9 cellular contexts compared by ENCODE assay signal in the genomic region with DNA sequence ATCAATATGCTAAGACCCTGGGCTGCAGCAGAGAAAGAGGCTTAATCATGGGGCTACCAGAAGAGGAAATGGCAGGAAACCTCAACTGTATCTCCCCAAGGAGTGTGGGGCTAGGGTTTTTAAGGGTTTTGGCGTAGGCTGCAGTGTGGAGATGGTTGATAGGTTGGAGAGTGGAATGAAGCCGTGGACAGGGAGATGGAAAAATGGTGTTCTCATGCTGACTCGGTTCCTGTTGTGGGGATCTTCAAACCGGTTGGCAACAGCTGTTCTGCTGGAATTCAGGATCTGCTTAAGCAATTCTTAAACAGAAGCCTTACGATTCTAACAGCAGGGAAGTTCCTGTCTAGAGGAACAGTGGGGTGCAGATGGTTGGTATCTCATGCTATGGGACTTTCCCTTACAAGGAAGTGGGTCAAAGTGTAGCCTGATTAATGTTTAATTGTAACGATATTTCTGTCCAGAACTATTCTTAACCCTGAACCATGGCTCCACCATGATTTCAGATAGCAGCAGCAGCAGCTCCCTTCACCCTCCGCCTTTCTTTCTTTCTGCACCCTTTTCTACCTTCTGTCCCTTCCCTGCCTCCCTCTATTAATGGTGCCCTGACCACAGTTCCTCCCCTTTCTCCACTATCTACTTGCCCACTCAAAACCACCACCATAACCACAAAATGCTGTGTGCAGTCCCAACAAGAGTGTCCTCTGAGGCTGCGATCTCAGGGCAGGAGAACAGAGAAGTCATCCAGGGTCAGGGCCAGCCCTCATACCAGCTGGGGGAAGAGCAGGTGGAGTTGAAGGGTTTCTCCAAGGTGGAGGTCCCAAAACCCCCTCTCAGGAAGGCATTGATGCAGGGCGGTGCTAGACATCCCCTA. TPM values are rescaled to one million over a fixed set of nuclear protein-coding genes. Genes with fewer than 3 reads are reported as not detected.
DNase-seq lines count a peak whose midpoint lies in the region; ATAC-seq, FAIRE-seq and TF ChIP-seq lines count a peak whose summit lies in the region.
"Had no signal": no experiment of that assay in that cellular context is flagged by ENCODE, and none has a peak within 500 bp of the region (broad histone marks: within the 10 kb centered on the region; RNA-seq: fewer than 3 reads in every experiment).

No MANE protein-coding gene starts in this region.

- H3K27me3 Mint-ChIP-seq in activated CD4-positive, alpha-beta memory T cell treated with anti-CD3 and anti-CD28 coated beads for 36 hours = no peaks in the 10 kb centered on the region
- peaks cover 0 to 7% (median 0%) of the 10 kb centered on the region in 5 donors for H3K27me3 Mint-ChIP-seq in naive thymus-derived CD4-positive, alpha-beta T cell

- H3K4me1 Mint-ChIP-seq in activated CD4-positive, alpha-beta memory T cell treated with anti-CD3 and anti-CD28 coated beads for 36 hours (ENCODE audit: low read depth) = peaks cover 57% of the 10 kb centered on the region
- peaks cover 49 to 66% (median 62%) of the 10 kb centered on the region in 7 donors for H3K4me1 Mint-ChIP-seq in naive thymus-derived CD4-positive, alpha-beta T cell

- H3K36me3 ChIP-seq in naive thymus-derived CD4-positive, alpha-beta T cell (ENCODE audit: control insufficient read depth in 2 of 3, insufficient read depth in 3 of 3, low read length in 3 of 3) = no peaks in the 10 kb centered on the region
- no peaks in the 10 kb centered on the region for H3K36me3 ChIP-seq in MG63

- POLR2A ChIA-PET in activated CD4-positive, alpha-beta memory T cell treated with anti-CD3 and anti-CD28 coated beads for 36 hours (lab: Charles Lee) = no interaction called here
- POLR2A ChIA-PET in naive thymus-derived CD4-positive, alpha-beta T cell (lab: Charles Lee) = interaction anchor here (0.6 to 1.4 kb wide), 2 partner anchors 9 to 64 kb away, joined by 3 read pairs; no protein-coding TSS in a partner anchor

- CTCF ChIA-PET in activated CD4-positive, alpha-beta memory T cell treated with anti-CD3 and anti-CD28 coated beads for 36 hours (lab: Charles Lee) = interaction anchor here (1.1 to 2.0 kb wide), 2 partner anchors 15 to 84 kb away, joined by 4 to 5 read pairs; no protein-coding TSS in a partner anchor
- CTCF ChIA-PET in naive thymus-derived CD4-positive, alpha-beta T cell (lab: Charles Lee) = no interaction called here

- H3K9me3 ChIP-seq in naive thymus-derived CD4-positive, alpha-beta T cell (ENCODE audit: control insufficient read depth in 2 of 3, low read length in 3 of 3) = no peaks in the 10 kb centered on the region
- H3K9me3 ChIP-seq in MG63 = no peaks in the 10 kb centered on the region

- H3K27me3 ChIP-seq in naive thymus-derived CD4-positive, alpha-beta T cell (ENCODE audit: control insufficient read depth in 2 of 2, insufficient read depth in 2 of 2, low read length in 2 of 2) = no peaks in the 10 kb centered on the region
- H3K27me3 ChIP-seq in MG63 = no peaks in the 10 kb centered on the region; the same call in 1 of the 2 replicates

- peaks cover 18 to 52% of the 10 kb centered on the region in 2 donors for H3K4me1 ChIP-seq in naive thymus-derived CD4-positive, alpha-beta T cell (ENCODE audit: control insufficient read depth in 2 of 2, insufficient read depth in 2 of 2, low read length in 2 of 2)

- H3K27ac ChIP-seq in naive thymus-derived CD4-positive, alpha-beta T cell (ENCODE audit: low read depth, low read length) = no peak overlapping the region

- H3K4me3 ChIP-seq in naive thymus-derived CD4-positive, alpha-beta T cell (ENCODE audit: low read length) = no peak overlapping the region
- H3K4me3 ChIP-seq in MG63 = no peak overlapping the region

- H3K27ac Mint-ChIP-seq in activated CD4-positive, alpha-beta memory T cell treated with anti-CD3 and anti-CD28 coated beads for 36 hours = no peak overlapping the region
- peak overlapping the region; percentile 57 to 95 (median 88) for H3K27ac Mint-ChIP-seq in naive thymus-derived CD4-positive, alpha-beta T cell

- DNase-seq in GM12891 (ENCODE audit: insufficient read length, low spot score) (no peak), MG63 (no peak), RKO (ENCODE audit: low spot score) (no peak), cortex of kidney (lab: John Stamatoyannopoulos, UW) (no peak)
- peak; percentile 11 for DNase-seq in activated CD4-positive, alpha-beta memory T cell treated with anti-CD3 and anti-CD28 coated beads for 36 hours
- no peak for DNase-seq in naive thymus-derived CD4-positive, alpha-beta T cell

- TF ChIP-seq POLR2A in GM12891 (IDR thresholded peaks at IDR 0.05; ENCODE audit: low read depth, low read length) = peak; percentile 39; the same call in 1 of the 2 replicates

- intact Hi-C loops in activated CD4-positive, alpha-beta memory T cell treated with anti-CD3 and anti-CD28 coated beads for 36 hours (cut with micrococcal nuclease) = loop anchor here (2.0 to 10.0 kb wide), 3 partner anchors 32 to 330 kb away; a partner anchor contains a TSS
- intact Hi-C loops in naive thymus-derived CD4-positive, alpha-beta T cell (cut with micrococcal nuclease) = loop anchor here in 1 of 2 donors (5.0 kb wide), 1 partner anchor 72 kb away; no protein-coding TSS in a partner anchor

- no peaks in the 10 kb centered on the region for H3K36me3 Mint-ChIP-seq in activated CD4-positive, alpha-beta memory T cell treated with anti-CD3 and anti-CD28 coated beads for 36 hours
- peaks cover 0 to 7% (median 0%) of the 10 kb centered on the region in 5 donors for H3K36me3 Mint-ChIP-seq in naive thymus-derived CD4-positive, alpha-beta T cell

- no peaks in the 10 kb centered on the region for H3K9me3 Mint-ChIP-seq in activated CD4-positive, alpha-beta memory T cell treated with anti-CD3 and anti-CD28 coated beads for 36 hours
- H3K9me3 Mint-ChIP-seq in naive thymus-derived CD4-positive, alpha-beta T cell = peaks cover 0 to 4% (median 0%) of the 10 kb centered on the region in 11 donors

- peak; percentile 87 for FAIRE-seq in GM12891 (lab: Jason Lieb, UNC)

- ATAC-seq in HG02981 (IDR thresholded peaks at IDR 0.05; ENCODE audit: unreplicated experiment) = peak; percentile 27
- ATAC-seq in naive thymus-derived CD4-positive, alpha-beta T cell = no peak
- ATAC-seq in HG03280 (IDR thresholded peaks at IDR 0.05; ENCODE audit: unreplicated experiment) = no peak

- no peak overlapping the region for H3K4me3 Mint-ChIP-seq in activated CD4-positive, alpha-beta memory T cell treated with anti-CD3 and anti-CD28 coated beads for 36 hours
- peak overlapping the region in 7 of 10 donors; percentile 0 to 78 (median 30) for H3K4me3 Mint-ChIP-seq in naive thymus-derived CD4-positive, alpha-beta T cell

TF ChIP-seq in GM12891, 5 proteins besides CTCF, POLR2A, EP300 and RAD21:
- TF ChIP-seq POU2F2 (IDR thresholded peaks at IDR 0.05; ENCODE audit: low read depth, low read length) = no peak
- peak; percentile 63 for TF ChIP-seq SPI1 (IDR thresholded peaks at IDR 0.05; ENCODE audit: low read depth, low read length)

RNA-seq across cellular contexts. Expression of a gene that starts 30.8 kb away (rescaled TPM):
- polyA plus RNA-seq in GM12891 (2012; ENCODE audit: low read depth, missing spikeins) = 2.6 TPM
- under 1 TPM; 0.38 to 0.53 TPM for total RNA-seq in activated CD4-positive, alpha-beta memory T cell treated with anti-CD3 and anti-CD28 coated beads for 36 hours
- under 1 TPM in 2 of 5 experiments, not detected in 3; 0.27 to 0.40 TPM for total RNA-seq in naive thymus-derived CD4-positive, alpha-beta T cell
- not detected for polyA plus RNA-seq in naive thymus-derived CD4-positive, alpha-beta T cell
- total RNA-seq in MG63 (2014; rRNA removed; shearing (Covaris generic); ENCODE audit: low replicate concordance) = not detected in 2 replicates
- total RNA-seq: T-helper 1 cell treated with Interleukin-12 subunit alpha and Interleukin-12 subunit beta and Interleukin-4 antibody, amounts not matched to agents 30 ng/mL and 1 ng/mL, for 36 hours had no signal

RNA-seq across cellular contexts. Expression of a gene that starts 48.4 kb away (rescaled TPM):
- 14.0 TPM for polyA plus RNA-seq in GM12891 (2012; ENCODE audit: low read depth, missing spikeins)
- 10 to 100 TPM; 21.1 to 21.2 TPM for total RNA-seq in activated CD4-positive, alpha-beta memory T cell treated with anti-CD3 and anti-CD28 coated beads for 36 hours
- 10 to 100 TPM; 15.1 to 23.2 (median 18.1) TPM for total RNA-seq in naive thymus-derived CD4-positive, alpha-beta T cell
- polyA plus RNA-seq in naive thymus-derived CD4-positive, alpha-beta T cell = 1 to 10 TPM; 4.4 to 7.8 TPM
- total RNA-seq in MG63 (2014; rRNA removed; shearing (Covaris generic); ENCODE audit: low replicate concordance) = 2.1 and 5.0 TPM in 2 replicates
